In genomic region chr4:175427751-175428150, GRCh38 we compare ENCODE assay signal across 15 cellular contexts.
A peak's percentile ranks its signal among the peaks of the same experiment; 100 is the strongest.
DNase-seq lines count a peak whose midpoint lies in the region; ATAC-seq and TF ChIP-seq lines count a peak whose summit lies in the region.
"Had no signal": no experiment of that assay in that cellular context is flagged by ENCODE, and none has a peak within 500 bp of the region (broad histone marks: within the 10 kb centered on the region; RNA-seq: fewer than 3 reads in every experiment).

No MANE protein-coding gene starts in this region.

- H3K27me3 ChIP-seq in ACC112 (ENCODE audit: insufficient read depth, low read length) (no peaks in the 10 kb centered on the region), BE2C (no peaks in the 10 kb centered on the region), endocrine pancreas (ENCODE audit: control insufficient read depth, insufficient read depth, low read length) (no peaks in the 10 kb centered on the region), testis (no peaks in the 10 kb centered on the region), spleen (replicated peaks in 1 of 7) (no peaks in the 10 kb centered on the region)
- H3K27me3 ChIP-seq: BLaER1 had no signal

- H2AFZ ChIP-seq in ACC112 (ENCODE audit: low read length, unreplicated experiment) = no peak overlapping the region

- ATAC-seq in GM21526 (IDR thresholded peaks at IDR 0.05; ENCODE audit: low FRiP score, unreplicated experiment) = no peak
- ATAC-seq: A549, GM23338 had no signal

- H3K79me2 ChIP-seq in ACC112 (ENCODE audit: control insufficient read depth, insufficient read depth, low read length, unreplicated experiment) = no peaks in the 10 kb centered on the region

- no peak for TF ChIP-seq POLR2A in testis (IDR thresholded peaks at IDR 0.05)
- no peak for TF ChIP-seq POLR2A in spleen (IDR thresholded peaks at IDR 0.05)

- intact Hi-C loops in testis (cut with DNase I; ENCODE audit: low total_unique reads) (no loop called here), spleen (cut with DNase I; ENCODE audit: low total_unique reads) (no loop called here)

- H3K9me3 ChIP-seq in BE2C = no peaks in the 10 kb centered on the region; the same call in 1 of the 2 replicates
- no peaks in the 10 kb centered on the region for H3K9me3 ChIP-seq in endocrine pancreas (ENCODE audit: control insufficient read depth, low read length)
- H3K9me3 ChIP-seq in testis = no peaks in the 10 kb centered on the region
- peaks cover 0 to 6% (median 0%) of the 10 kb centered on the region in 8 donors for H3K9me3 ChIP-seq in spleen
- H3K9me3 ChIP-seq: Caco-2 had no signal

- H3K9ac ChIP-seq in endocrine pancreas (ENCODE audit: control insufficient read depth, insufficient read depth, low read length) = no peak overlapping the region
- H3K9ac ChIP-seq: BLaER1 had no signal

- TF ChIP-seq CTCF in BE2C (IDR thresholded peaks at IDR 0.05; ENCODE audit: low read depth, low read length) = no peak
- no peak for TF ChIP-seq CTCF in testis (IDR thresholded peaks at IDR 0.05)
- no peak for TF ChIP-seq CTCF in spleen (IDR thresholded peaks at IDR 0.05 in 8 of 11, conservative IDR thresholded peaks at IDR 0.05 in 3 of 11)

- no peak overlapping the region for H3K27ac ChIP-seq in ACC112 (ENCODE audit: low read depth, low read length)
- H3K27ac ChIP-seq in testis = no peak overlapping the region
- H3K27ac ChIP-seq in spleen = no peak overlapping the region
- H3K27ac ChIP-seq: BLaER1 had no signal

- DNase-seq in BE2C = peak; percentile 23
- peak; percentile 21 for DNase-seq in testis
- no peak for DNase-seq in spleen
- no peak for DNase-seq in NCI-H2029 treated with DMSO at 0.1 percent for 48 hours (lab: John Stamatoyannopoulos, UW)
- DNase-seq: Caco-2; CD8-positive, alpha-beta memory T cell; DND-41; GF-D8; H7 had no signal

- peak overlapping the region; percentile 37; the same call in 1 of the 2 replicates for H3K4me3 ChIP-seq in ACC112 (ENCODE audit: low read depth, low read length)
- H3K4me3 ChIP-seq in BE2C (ENCODE audit: low read depth, low read length) = peak overlapping the region; percentile 35
- peak overlapping the region; percentile 30 for H3K4me3 ChIP-seq in endocrine pancreas (ENCODE audit: control insufficient read depth, insufficient read depth, low read length)
- H3K4me3 ChIP-seq in testis = peak overlapping the region; percentile 49 to 51
- peak overlapping the region in 1 of 8 donors; percentile 28 for H3K4me3 ChIP-seq in spleen
- H3K4me3 ChIP-seq: A549, BLaER1, GM23338 had no signal

- H3K36me3 ChIP-seq in ACC112 (ENCODE audit: insufficient read depth, low read length) = no peaks in the 10 kb centered on the region
- no peaks in the 10 kb centered on the region for H3K36me3 ChIP-seq in BE2C
- no peaks in the 10 kb centered on the region for H3K36me3 ChIP-seq in endocrine pancreas (ENCODE audit: control insufficient read depth, insufficient read depth, low read length)
- H3K36me3 ChIP-seq in testis (ENCODE audit: low read depth, missing control alignments) = no peaks in the 10 kb centered on the region
- no peaks in the 10 kb centered on the region for H3K36me3 ChIP-seq in spleen
- H3K36me3 ChIP-seq: BLaER1 had no signal

- H3K4me1 ChIP-seq in ACC112 (ENCODE audit: control insufficient read depth, insufficient read depth, low read length, unreplicated experiment) (peaks cover 3% of the 10 kb centered on the region), BE2C (no peaks in the 10 kb centered on the region), endocrine pancreas (ENCODE audit: control insufficient read depth, insufficient read depth, low read length) (peaks cover 8% of the 10 kb centered on the region), testis (no peaks in the 10 kb centered on the region), spleen (no peaks in the 10 kb centered on the region)
- H3K4me1 ChIP-seq: Caco-2 had no signal

- WGBS in testis, 2 donors = 77% methylated on average over 38 of the region's 44 CpGs; no CpG with 5 or more reads in 1 of the 2 donors
- 88 to 95% (median 91%) methylated on average over 13 to 43 of the region's 44 CpGs for WGBS in spleen, 5 donors

Comparison
In these comparisons a context has a peak if more than half of its experiments do, and no peak if none do; other contexts are left out.
1. DNase-seq: peak in BE2C (single experiment) and testis (single experiment); none in spleen (single experiment) and NCI-H2029 treated with DMSO at 0.1 percent for 48 hours (single experiment).